Comparison of ENCODE assay signal across 14 cellular contexts in the genomic region with DNA sequence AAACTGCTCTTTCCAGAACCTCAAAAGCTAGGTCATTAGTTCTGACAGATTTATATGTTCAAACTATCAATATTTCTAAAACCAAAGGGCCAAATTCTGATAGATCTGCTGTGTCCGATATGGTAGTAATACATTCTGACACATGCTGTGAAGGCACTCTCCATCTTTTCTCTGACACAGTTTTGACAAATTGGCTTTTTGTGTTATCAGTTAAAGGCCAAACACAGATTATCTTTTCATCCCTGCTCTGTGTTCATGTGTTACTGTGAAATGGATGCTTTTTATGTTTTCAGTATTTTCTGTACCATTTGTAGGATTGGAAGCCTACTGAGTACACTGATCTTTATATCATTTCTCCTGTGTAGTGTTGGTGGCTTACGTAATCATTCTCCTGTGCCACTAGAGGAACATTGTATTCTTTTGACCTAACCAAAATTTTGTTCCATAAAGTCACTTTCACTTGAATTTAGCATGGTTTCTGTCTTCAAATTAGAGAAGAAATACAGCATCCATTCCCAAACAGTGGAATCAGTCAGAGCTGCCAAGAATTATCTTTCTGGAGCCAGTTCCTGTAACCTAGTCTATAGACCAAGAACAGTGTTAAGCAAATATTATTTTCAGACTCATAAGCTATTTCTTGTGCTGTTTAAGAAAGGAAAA.
"Had no signal": no experiment of that assay in that cellular context is flagged by ENCODE, and none has a peak within 500 bp of the region (broad histone marks: within the 10 kb centered on the region; RNA-seq: fewer than 3 reads in every experiment).

No MANE protein-coding gene starts in this region.

- H3K9me3 ChIP-seq: right lobe of liver had no signal

- DNase-seq: activated CD4-positive, alpha-beta T cell treated with anti-CD3 and anti-CD28 coated beads for 48 hours; activated effector memory CD4-positive, alpha-beta T cell treated with Interleukin-2 at 50 U/mL for 16 hours; amygdala; effector CD4-positive, alpha-beta T cell; hypothalamus; kidney glomerular epithelial cell; naive B cell; nucleus accumbens; right lobe of liver; SHP77 treated with DMSO at 0.1 percent for 48 hours; stimulated activated CD4-positive, alpha-beta T cell treated with anti-CD3 and anti-CD28 coated beads, Interleukin-12 subunit alpha, Interleukin-12 subunit beta, amount 100 ng/mL, for 4 hours; stimulated activated CD4-positive, alpha-beta T cell treated with anti-CD3 and anti-CD28 coated beads, Interleukin-2, amount 100 ng/mL, for 48 hours; stimulated activated naive CD4-positive, alpha-beta T cell treated with Interleukin-2 at 50 U/mL for 16 hours had no signal

- H3K36me3 ChIP-seq: right lobe of liver had no signal

- H3K27ac Mint-ChIP-seq: activated naive CD4-positive, alpha-beta T cell treated with anti-CD3 and anti-CD28 coated beads, Interleukin-2, amount 50 U/mL, for 72 hours; naive B cell had no signal

- H3K4me3 Mint-ChIP-seq: naive B cell had no signal

- H3K4me1 ChIP-seq: right lobe of liver had no signal

- H3K27me3 ChIP-seq: right lobe of liver had no signal

- H3K36me3 Mint-ChIP-seq: activated naive CD4-positive, alpha-beta T cell treated with anti-CD3 and anti-CD28 coated beads, Interleukin-2, amount 50 U/mL, for 72 hours; naive B cell had no signal

- H3K4me1 Mint-ChIP-seq: naive B cell had no signal

- H3K27ac ChIP-seq: right lobe of liver had no signal

- ATAC-seq: activated naive CD4-positive, alpha-beta T cell treated with anti-CD3 and anti-CD28 coated beads, Interleukin-2, amount 50 U/mL, for 72 hours had no signal

- H3K4me3 ChIP-seq: right lobe of liver had no signal

- H3K27me3 Mint-ChIP-seq: naive B cell had no signal
